In genomic region chr15:72272213-72272996, GRCh38 we compare ENCODE assay signal across 8 cellular contexts. TPM values are rescaled to one million over a fixed set of nuclear protein-coding genes. Genes with fewer than 3 reads are reported as not detected.
DNase-seq lines count a peak whose midpoint lies in the region; ATAC-seq lines count a peak whose summit lies in the region.

A gene with protein sequence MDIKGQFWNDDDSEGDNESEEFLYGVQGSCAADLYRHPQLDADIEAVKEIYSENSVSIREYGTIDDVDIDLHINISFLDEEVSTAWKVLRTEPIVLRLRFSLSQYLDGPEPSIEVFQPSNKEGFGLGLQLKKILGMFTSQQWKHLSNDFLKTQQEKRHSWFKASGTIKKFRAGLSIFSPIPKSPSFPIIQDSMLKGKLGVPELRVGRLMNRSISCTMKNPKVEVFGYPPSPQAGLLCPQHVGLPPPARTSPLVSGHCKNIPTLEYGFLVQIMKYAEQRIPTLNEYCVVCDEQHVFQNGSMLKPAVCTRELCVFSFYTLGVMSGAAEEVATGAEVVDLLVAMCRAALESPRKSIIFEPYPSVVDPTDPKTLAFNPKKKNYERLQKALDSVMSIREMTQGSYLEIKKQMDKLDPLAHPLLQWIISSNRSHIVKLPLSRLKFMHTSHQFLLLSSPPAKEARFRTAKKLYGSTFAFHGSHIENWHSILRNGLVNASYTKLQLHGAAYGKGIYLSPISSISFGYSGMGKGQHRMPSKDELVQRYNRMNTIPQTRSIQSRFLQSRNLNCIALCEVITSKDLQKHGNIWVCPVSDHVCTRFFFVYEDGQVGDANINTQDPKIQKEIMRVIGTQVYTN (minus strand): TSS chr15:72272554. CDS start chr15:72267477, 5,077 bp downstream.

- H3K79me1 ChIP-seq in mesendoderm (ENCODE audit: low read length), result peaks cover 10% of the 10 kb centered on the region

- no CpG with 5 or more reads among the region's 82 CpGs for WGBS in mesendoderm (ENCODE audit: extremely low coverage, insufficient coverage, low lambda C conversion rate)

- no peak within 1 kb of the TSS for H4K8ac ChIP-seq in mesendoderm (ENCODE audit: low read depth, low read length)

- H2BK5ac ChIP-seq in mesendoderm (ENCODE audit: low read length), result no peak within 1 kb of the TSS

- peak within 1 kb of the TSS; percentile 87 for H3K27ac Mint-ChIP-seq in activated CD8-positive, alpha-beta memory T cell treated with anti-CD3 and anti-CD28 coated beads, Interleukin-2, amount 10 ng/mL, durations not matched to agents 7 days and 5 days

- no peak within 1 kb of the TSS for H3K23ac ChIP-seq in mesendoderm (ENCODE audit: low read length)

- H3K9me3 ChIP-seq in endocrine pancreas (ENCODE audit: control insufficient read depth, low read length), result no peaks in the 10 kb centered on the region

- peak within 1 kb of the TSS; percentile 20 for H3K18ac ChIP-seq in mesendoderm (ENCODE audit: low read length)

- peak within 1 kb of the TSS; percentile 92 for H3K4ac ChIP-seq in mesendoderm (ENCODE audit: low read depth, low read length)

- ATAC-seq in GM19468 (IDR thresholded peaks at IDR 0.05; ENCODE audit: extremely low read depth, unreplicated experiment), result peak; percentile 88
- peak; percentile 99 for ATAC-seq in activated CD8-positive, alpha-beta memory T cell treated with anti-CD3 and anti-CD28 coated beads, Interleukin-2, amount 10 ng/mL, durations not matched to agents 7 days and 5 days

- peaks cover 16% of the 10 kb centered on the region for H3K4me1 ChIP-seq in endocrine pancreas (ENCODE audit: control insufficient read depth, insufficient read depth, low read length)
- H3K4me1 ChIP-seq in mesendoderm (ENCODE audit: control insufficient read depth, low read depth, low read length), result peaks cover 8% of the 10 kb centered on the region

- H3K36me3 ChIP-seq in endocrine pancreas (ENCODE audit: control insufficient read depth, insufficient read depth, low read length), result no peaks in the 10 kb centered on the region
- peaks cover under 1% of the 10 kb centered on the region for H3K36me3 ChIP-seq in mesendoderm (ENCODE audit: control insufficient read depth, insufficient read depth, low read length)

- H4K5ac ChIP-seq in mesendoderm (ENCODE audit: low read length), result no peak within 1 kb of the TSS

- peaks cover 4% of the 10 kb centered on the region for H3K79me2 ChIP-seq in mesendoderm (ENCODE audit: control insufficient read depth, insufficient read depth, low read length)

- peak within 1 kb of the TSS; percentile 96 for H3K56ac ChIP-seq in mesendoderm (ENCODE audit: low read length)

- H3K27me3 Mint-ChIP-seq in activated CD8-positive, alpha-beta memory T cell treated with anti-CD3 and anti-CD28 coated beads, Interleukin-2, amount 10 ng/mL, durations not matched to agents 7 days and 5 days, result no peaks in the 10 kb centered on the region

- H3K4me1 Mint-ChIP-seq in activated CD8-positive, alpha-beta memory T cell treated with anti-CD3 and anti-CD28 coated beads, Interleukin-2, amount 10 ng/mL, durations not matched to agents 7 days and 5 days, result peaks cover 28% of the 10 kb centered on the region

- H3K4me3 Mint-ChIP-seq in activated CD8-positive, alpha-beta memory T cell treated with anti-CD3 and anti-CD28 coated beads, Interleukin-2, amount 10 ng/mL, durations not matched to agents 7 days and 5 days, result peak within 1 kb of the TSS; percentile 82

- H3K27me3 ChIP-seq in endocrine pancreas (ENCODE audit: control insufficient read depth, insufficient read depth, low read length) (no peaks in the 10 kb centered on the region), mesendoderm (ENCODE audit: insufficient read depth, low read length, poor library complexity) (no peaks in the 10 kb centered on the region)

- H2BK120ac ChIP-seq in mesendoderm (ENCODE audit: low read depth, low read length), result peak within 1 kb of the TSS; percentile 46

- CTCF ChIA-PET in activated CD8-positive, alpha-beta memory T cell treated with anti-CD3 and anti-CD28 coated beads, Interleukin-2, amount 10 ng/mL, durations not matched to agents 7 days and 5 days (lab: Charles Lee), result interaction anchor here (0.9 to 2.1 kb wide), 9 partner anchors 12 to 399 kb away, joined by 3 to 10 read pairs (median 4); no protein-coding TSS in a partner anchor

- peak within 1 kb of the TSS; percentile 82 for H3K27ac ChIP-seq in mesendoderm (ENCODE audit: low read depth, low read length)

- peak within 1 kb of the TSS; percentile 20 for H3K4me2 ChIP-seq in mesendoderm (ENCODE audit: low read length)

- H3K9ac ChIP-seq in endocrine pancreas (ENCODE audit: control insufficient read depth, insufficient read depth, low read length) (peak within 1 kb of the TSS; percentile 85), mesendoderm (ENCODE audit: low read length) (peak within 1 kb of the TSS; percentile 90)

- no peaks in the 10 kb centered on the region for H3K9me3 Mint-ChIP-seq in activated CD8-positive, alpha-beta memory T cell treated with anti-CD3 and anti-CD28 coated beads, Interleukin-2, amount 10 ng/mL, durations not matched to agents 7 days and 5 days (ENCODE audit: low read depth)

- DNase-seq in COLO829 (ENCODE audit: low spot score), result peak; percentile 95
- DNase-seq in HS-5 (ENCODE audit: low read depth), result peak; percentile 83
- DNase-seq in NOMO-1 (lab: John Stamatoyannopoulos, UW; ENCODE audit: unreplicated experiment in 2 of 2), result peak; percentile 96 to 99
- peak; percentile 98 for DNase-seq in activated CD8-positive, alpha-beta memory T cell treated with anti-CD3 and anti-CD28 coated beads, Interleukin-2, amount 10 ng/mL, durations not matched to agents 7 days and 5 days
- DNase-seq in mesendoderm, result peak; percentile 99
- DNase-seq in stimulated activated CD8-positive, alpha-beta memory T cell treated with anti-CD3 and anti-CD28 coated beads, Interleukin-15, amount 100 ng/mL, for 1 hour (ENCODE audit: low read depth), result peak; percentile 95

- no peak within 1 kb of the TSS for H2BK15ac ChIP-seq in mesendoderm (replicated peaks; ENCODE audit: low read depth)

- H3K4me3 ChIP-seq in endocrine pancreas (ENCODE audit: control insufficient read depth, insufficient read depth, low read length) (peak within 1 kb of the TSS; percentile 80), mesendoderm (ENCODE audit: low read length) (peak within 1 kb of the TSS; percentile 82)

- H3K36me3 Mint-ChIP-seq in activated CD8-positive, alpha-beta memory T cell treated with anti-CD3 and anti-CD28 coated beads, Interleukin-2, amount 10 ng/mL, durations not matched to agents 7 days and 5 days, result peaks cover 6% of the 10 kb centered on the region

- no peak within 1 kb of the TSS for H2AK5ac ChIP-seq in mesendoderm (ENCODE audit: low read length)

RNA-seq across cellular contexts. Expression of the gene that starts here (rescaled TPM):
- 10 to 100 TPM; 55.5 to 66.6 TPM for total RNA-seq in activated CD8-positive, alpha-beta memory T cell treated with anti-CD3 and anti-CD28 coated beads, Interleukin-2, amount 10 ng/mL, durations not matched to agents 7 days and 5 days
- polyA plus RNA-seq in mesendoderm (2013, experiment 1 of 2), result 34.2 TPM
- polyA plus RNA-seq in mesendoderm (2013, experiment 2 of 2), result 32.7 TPM

Comparison
In these comparisons a context has a peak if more than half of its experiments do, and no peak if none do; other contexts are left out.
1. Peak in every context shown above with its lines: DNase-seq, ATAC-seq, H3K4me3 ChIP-seq and H3K27ac ChIP-seq.